Comparison of ENCODE assay signal across 28 cellular contexts in genomic region chr2:61404438-61404837, GRCh38.
"Had no signal": no experiment of that assay in that cellular context is flagged by ENCODE, and none has a peak within 500 bp of the region (broad histone marks: within the 10 kb centered on the region; RNA-seq: fewer than 3 reads in every experiment).

No MANE protein-coding gene starts in this region.

- ATAC-seq: activated CD4-positive, alpha-beta T cell treated with anti-CD3 and anti-CD28 coated beads for 36 hours; activated CD8-positive, alpha-beta memory T cell treated with anti-CD3 and anti-CD28 coated beads, Interleukin-2, amount 10 ng/mL, durations not matched to agents 7 days and 5 days; activated CD8-positive, alpha-beta T cell treated with anti-CD3 and anti-CD28 coated beads, Interleukin-2, amount 10 ng/mL, durations not matched to agents 7 days and 5 days; gastroesophageal sphincter; psoas muscle had no signal

- H3K27ac Mint-ChIP-seq: activated CD4-positive, alpha-beta T cell treated with anti-CD3 and anti-CD28 coated beads for 36 hours; activated CD8-positive, alpha-beta memory T cell treated with anti-CD3 and anti-CD28 coated beads, Interleukin-2, amount 10 ng/mL, durations not matched to agents 7 days and 5 days; activated CD8-positive, alpha-beta T cell treated with anti-CD3 and anti-CD28 coated beads, Interleukin-2, amount 10 ng/mL, durations not matched to agents 7 days and 5 days; nephron progenitor cell; T-helper 2 cell treated with Interferon-gamma antibody and Interleukin-4, amounts not matched to agents 5 μg/mL and 100 μg/mL, for 36 hours had no signal

- H3K9me3 ChIP-seq: gastroesophageal sphincter, left ventricle myocardium inferior, neutrophil, ovary, psoas muscle, testis, transverse colon had no signal

- H3K27me3 Mint-ChIP-seq: activated CD4-positive, alpha-beta T cell treated with anti-CD3 and anti-CD28 coated beads for 36 hours; activated CD8-positive, alpha-beta memory T cell treated with anti-CD3 and anti-CD28 coated beads, Interleukin-2, amount 10 ng/mL, durations not matched to agents 7 days and 5 days had no signal

- H3K4me3 Mint-ChIP-seq: activated CD4-positive, alpha-beta T cell treated with anti-CD3 and anti-CD28 coated beads for 36 hours; activated CD8-positive, alpha-beta memory T cell treated with anti-CD3 and anti-CD28 coated beads, Interleukin-2, amount 10 ng/mL, durations not matched to agents 7 days and 5 days; activated CD8-positive, alpha-beta T cell treated with anti-CD3 and anti-CD28 coated beads, Interleukin-2, amount 10 ng/mL, durations not matched to agents 7 days and 5 days; nephron progenitor cell; T-helper 2 cell treated with Interferon-gamma antibody and Interleukin-4, amounts not matched to agents 5 μg/mL and 100 μg/mL, for 36 hours had no signal

- H3K27ac ChIP-seq: gastroesophageal sphincter, hepatocyte, left ventricle myocardium inferior, neutrophil, ovary, psoas muscle, testis, transverse colon had no signal

- H3K4me1 ChIP-seq: gastroesophageal sphincter, psoas muscle, testis, transverse colon had no signal

- H3K4me2 ChIP-seq: hepatocyte had no signal

- H3K9me3 Mint-ChIP-seq: nephron progenitor cell; T-helper 2 cell treated with Interferon-gamma antibody and Interleukin-4, amounts not matched to agents 5 μg/mL and 100 μg/mL, for 36 hours had no signal

- H3K4me3 ChIP-seq: gastroesophageal sphincter, hepatocyte, left ventricle myocardium inferior, lung, ovary, psoas muscle, testis, transverse colon had no signal

- H2AFZ ChIP-seq: hepatocyte had no signal

- DNase-seq: activated CD4-positive, alpha-beta T cell treated with anti-CD3 and anti-CD28 coated beads for 36 hours; activated CD4-positive, CD25-positive, alpha-beta regulatory T cell; activated CD8-positive, alpha-beta memory T cell treated with anti-CD3 and anti-CD28 coated beads, Interleukin-2, amount 10 ng/mL, durations not matched to agents 7 days and 5 days; activated CD8-positive, alpha-beta T cell treated with anti-CD3 and anti-CD28 coated beads, Interleukin-2, amount 10 ng/mL, durations not matched to agents 7 days and 5 days; activated gamma-delta T cell treated with Interleukin-2 at 50 U/mL for 16 hours; activated naive CD4-positive, alpha-beta T cell treated with anti-CD3 and anti-CD28 coated beads, Interleukin-2, amount 50 U/mL, for 16 hours; amniotic stem cell; central memory CD4-positive, alpha-beta T cell; dermis blood vessel endothelial cell; effector CD8-positive, alpha-beta T cell; islet precursor cell; left ventricle myocardium inferior; nephron progenitor cell; ovary; psoas muscle; stimulated activated CD4-positive, alpha-beta T cell treated with anti-CD3 and anti-CD28 coated beads, Interleukin-15, amount 100 ng/mL, for 24 hours; stimulated activated CD4-positive, alpha-beta T cell treated with anti-CD3 and anti-CD28 coated beads, Interleukin-2, amount 100 ng/mL, for 24 hours; stimulated activated naive CD4-positive, alpha-beta T cell; T-helper 1 cell; testis; transverse colon had no signal

- H3K36me3 ChIP-seq: ovary had no signal

- H3K4me1 Mint-ChIP-seq: activated CD8-positive, alpha-beta memory T cell treated with anti-CD3 and anti-CD28 coated beads, Interleukin-2, amount 10 ng/mL, durations not matched to agents 7 days and 5 days; nephron progenitor cell had no signal

- FAIRE-seq: astrocyte, endometrium had no signal

- H3K27me3 ChIP-seq: gastroesophageal sphincter, hepatocyte, neutrophil, ovary, testis, transverse colon had no signal
